11 cellular contexts compared by ENCODE assay signal in genomic region chr1:211581521-211581920, GRCh38. TPM values are rescaled to one million over a fixed set of nuclear protein-coding genes. Genes with fewer than 3 reads are reported as not detected.
DNase-seq lines count a peak whose midpoint lies in the region; ATAC-seq and TF ChIP-seq lines count a peak whose summit lies in the region.
"Had no signal": no experiment of that assay in that cellular context is flagged by ENCODE, and none has a peak within 500 bp of the region (broad histone marks: within the 10 kb centered on the region; RNA-seq: fewer than 3 reads in every experiment).

No MANE protein-coding gene starts in this region.

- no peak overlapping the region for H3K4ac ChIP-seq in mesendoderm (ENCODE audit: low read depth, low read length)

- intact Hi-C loops in Right ventricle myocardium superior (cut with DNase I) (no loop called here), cardiac septum (cut with DNase I) (no loop called here), aorta (cut with DNase I) (loop anchor here in 1 of 2 donors (2.0 kb wide), 1 partner anchor 31 kb away; no protein-coding TSS in a partner anchor)

- no peak for ATAC-seq in Right ventricle myocardium superior (ENCODE audit: poor library complexity)
- peak; percentile 19 for ATAC-seq in aorta (ENCODE audit: low FRiP score)
- ATAC-seq in GM19328 (IDR thresholded peaks at IDR 0.05; ENCODE audit: unreplicated experiment) = no peak

- WGBS in mesendoderm (ENCODE audit: extremely low coverage, insufficient coverage, low lambda C conversion rate) = no CpG with 5 or more reads among the region's 3 CpGs
- 7% methylated on average over 3 of the region's 3 CpGs for WGBS in aorta, 2 donors

- DNase-seq in Right ventricle myocardium superior = peak; percentile 50
- no peak for DNase-seq in cardiac septum (ENCODE audit: low spot score)
- no peak for DNase-seq in chondrocyte (ENCODE audit: low spot score)
- no peak for DNase-seq in mesendoderm
- no peak for DNase-seq in aorta
- DNase-seq in activated effector memory CD4-positive, alpha-beta T cell treated with anti-CD3 and anti-CD28 coated beads, Interleukin-2, amount 50 U/mL, for 16 hours = no peak
- no peak for DNase-seq in 8988T
- DNase-seq: activated CD8-positive, alpha-beta memory T cell treated with anti-CD3 and anti-CD28 coated beads for 24 hours; CD4-positive, CD25-positive, alpha-beta regulatory T cell; NCI-H146 had no signal

- TF ChIP-seq CTCF in chondrocyte (IDR thresholded peaks at IDR 0.05) = no peak

- H2BK5ac ChIP-seq in mesendoderm (ENCODE audit: low read length) = no peak overlapping the region

- H2AK5ac ChIP-seq in mesendoderm (ENCODE audit: low read length) = no peak overlapping the region

- H2BK15ac ChIP-seq in mesendoderm (replicated peaks; ENCODE audit: low read depth) = no peak overlapping the region

- H3K56ac ChIP-seq in mesendoderm (ENCODE audit: low read length) = peak overlapping the region; percentile 17

- H3K4me1 ChIP-seq in mesendoderm (ENCODE audit: control insufficient read depth, low read depth, low read length) = peaks cover 6% of the 10 kb centered on the region
- H3K4me1 ChIP-seq in aorta (ENCODE audit: control insufficient read depth in 1 of 2, insufficient read depth in 2 of 2, low read length in 2 of 2) = no peaks in the 10 kb centered on the region

- no peak overlapping the region for H3K4me3 Mint-ChIP-seq in chondrocyte (ENCODE audit: unreplicated experiment)

- no peaks in the 10 kb centered on the region for H3K9me3 ChIP-seq in aorta (ENCODE audit: control insufficient read depth, low read length)

- no peaks in the 10 kb centered on the region for H3K27me3 Mint-ChIP-seq in chondrocyte (ENCODE audit: low read depth)
- H3K27me3 Mint-ChIP-seq: CD4-positive, CD25-positive, alpha-beta regulatory T cell had no signal

- H3K27ac Mint-ChIP-seq in chondrocyte (ENCODE audit: unreplicated experiment) = peak overlapping the region; percentile 78

- no peak overlapping the region for H3K18ac ChIP-seq in mesendoderm (ENCODE audit: low read length)

- no peaks in the 10 kb centered on the region for H3K27me3 ChIP-seq in mesendoderm (ENCODE audit: insufficient read depth, low read length, poor library complexity)
- H3K27me3 ChIP-seq in aorta (ENCODE audit: control insufficient read depth in 1 of 2, insufficient read depth in 2 of 2, low read length in 1 of 2) = no peaks in the 10 kb centered on the region

- H3K36me3 ChIP-seq in mesendoderm (ENCODE audit: control insufficient read depth, insufficient read depth, low read length) (no peaks in the 10 kb centered on the region), aorta (ENCODE audit: control insufficient read depth in 1 of 2, insufficient read depth in 2 of 2, low read length in 1 of 2) (no peaks in the 10 kb centered on the region)

- H3K4me1 Mint-ChIP-seq in chondrocyte (ENCODE audit: low read depth) = peaks cover 33% of the 10 kb centered on the region

- no peak overlapping the region for H4K5ac ChIP-seq in mesendoderm (ENCODE audit: low read length)

- H3K27ac ChIP-seq in mesendoderm (ENCODE audit: low read depth, low read length) (no peak overlapping the region), aorta (ENCODE audit: low read depth in 1 of 2, low read length in 2 of 2) (peak overlapping the region; percentile 39 to 69)

- H3K9ac ChIP-seq in mesendoderm (ENCODE audit: low read length) = no peak overlapping the region

- no peak overlapping the region for H3K23ac ChIP-seq in mesendoderm (ENCODE audit: low read length)

- H3K79me2 ChIP-seq in mesendoderm (ENCODE audit: control insufficient read depth, insufficient read depth, low read length) = peaks cover 16% of the 10 kb centered on the region

- no peaks in the 10 kb centered on the region for H3K36me3 Mint-ChIP-seq in chondrocyte (ENCODE audit: low read depth)
- H3K36me3 Mint-ChIP-seq: CD4-positive, CD25-positive, alpha-beta regulatory T cell had no signal

- H3K79me1 ChIP-seq in mesendoderm (ENCODE audit: low read length) = no peaks in the 10 kb centered on the region

- no peak overlapping the region for H3K4me3 ChIP-seq in mesendoderm (ENCODE audit: low read length)
- H3K4me3 ChIP-seq in aorta (ENCODE audit: low read length in 2 of 2) = no peak overlapping the region

- no peak overlapping the region for H2BK120ac ChIP-seq in mesendoderm (ENCODE audit: low read depth, low read length)

- no peak overlapping the region for H3K4me2 ChIP-seq in mesendoderm (ENCODE audit: low read length)

- no peak overlapping the region for H4K8ac ChIP-seq in mesendoderm (ENCODE audit: low read depth, low read length)

- H3K9me3 Mint-ChIP-seq in chondrocyte (ENCODE audit: low read depth) = no peaks in the 10 kb centered on the region
- H3K9me3 Mint-ChIP-seq: CD4-positive, CD25-positive, alpha-beta regulatory T cell had no signal

RNA-seq across cellular contexts. Expression of gene SLC30A1, which starts 2.6 kb away (rescaled TPM):
- total RNA-seq in Right ventricle myocardium superior (9.8 TPM), cardiac septum (16.3 TPM), chondrocyte (13.9 to 18.3 TPM (median 18.2 TPM) in 3 replicates), aorta (10 to 100 TPM; 17.0 to 24.4 TPM)
- 11.3 TPM for polyA plus RNA-seq in mesendoderm (2013, experiment 1 of 2)
- polyA plus RNA-seq in mesendoderm (2013, experiment 2 of 2) = 10.4 TPM
- 1 to 10 TPM; 6.1 to 7.8 TPM for polyA plus RNA-seq in aorta
